Comparison of ENCODE assay signal across 8 cellular contexts in genomic region chr2:11744631-11745394, GRCh38. TPM values are rescaled to one million over a fixed set of nuclear protein-coding genes. Genes with fewer than 3 reads are reported as not detected.
DNase-seq lines count a peak whose midpoint lies in the region; ATAC-seq, FAIRE-seq and TF ChIP-seq lines count a peak whose summit lies in the region.

No MANE protein-coding gene starts in this region.

- POLR2A ChIA-PET in A673 (lab: Charles Lee; ENCODE audit: low non-redundant PET), result interaction anchor here (0.5 kb wide), 1 partner anchor 14 kb away, joined by 5 read pairs; no protein-coding TSS in a partner anchor
- POLR2A ChIA-PET in K562 (lab: Yijun Ruan, JAX), result interaction anchor here (0.7 to 1.3 kb wide), 8 partner anchors 9 to 389 kb away, joined by 3 to 5 read pairs (median 4); no protein-coding TSS in a partner anchor

- H3K36me3 ChIP-seq in A673 (ENCODE audit: insufficient read depth, low read length, poor library complexity, severe bottlenecking) (no peaks in the 10 kb centered on the region), K562 (ENCODE audit: control insufficient read depth, insufficient read depth, low read length) (no peaks in the 10 kb centered on the region; the same call in 2 of the 3 replicates), testis (ENCODE audit: low read depth, missing control alignments) (no peaks in the 10 kb centered on the region)

- TF ChIP-seq CTCF in A673 (conservative IDR thresholded peaks at IDR 0.05; ENCODE audit: low read depth, low read length) (peak; percentile 65), GM12872 (IDR thresholded peaks at IDR 0.05; ENCODE audit: insufficient read depth, low read depth, low read length) (peak; percentile 31; the same call in 1 of the 3 replicates), K562 (IDR thresholded peaks at IDR 0.05 in 2 of 3, conservative IDR thresholded peaks at IDR 0.05 in 1 of 3; ENCODE audit: insufficient read depth in 2 of 3, low read depth in 1 of 3, low read length in 3 of 3) (peak; percentile 73 to 87 (median 85)), testis (IDR thresholded peaks at IDR 0.05) (peak in 2 of 3 experiments; percentile 44 to 46)

- no peak for TF ChIP-seq EP300 in K562 (IDR thresholded peaks at IDR 0.05; ENCODE audit: low read length)

- H3K27ac ChIP-seq in A673 (ENCODE audit: low read depth, low read length, poor library complexity, severe bottlenecking) (peak overlapping the region; percentile 81), K562 (ENCODE audit: extremely low read depth, low read depth, low read length) (peak overlapping the region; percentile 86), testis (peak overlapping the region; percentile 9 to 78)

- H4K20me1 ChIP-seq in K562 (replicated peaks; ENCODE audit: control insufficient read depth, insufficient read depth, low read length), result peaks cover 11% of the 10 kb centered on the region

- H3K4me1 ChIP-seq in A673 (ENCODE audit: insufficient read depth, low read length, poor library complexity, severe bottlenecking) (peaks cover 32% of the 10 kb centered on the region), K562 (replicated peaks in 1 of 2; ENCODE audit: control insufficient read depth in 2 of 2, insufficient read depth in 2 of 2, low read length in 2 of 2) (peaks cover 66 to 69% of the 10 kb centered on the region in 2 experiments; a peak in 4 of 5 replicates), testis (peaks cover 19% of the 10 kb centered on the region)

- H3K4me3 ChIP-seq in A673 (ENCODE audit: low read depth, low read length, poor library complexity, severe bottlenecking) (no peak overlapping the region), K562 (peak overlapping the region; percentile 33), testis (no peak overlapping the region)

- H3K4me2 ChIP-seq in K562 (ENCODE audit: insufficient read depth, low read length), result peak overlapping the region; percentile 87

- H3K9me1 ChIP-seq in K562 (ENCODE audit: control insufficient read depth, insufficient read depth, low read length), result no peaks in the 10 kb centered on the region

- H2AFZ ChIP-seq in K562 (ENCODE audit: low read depth, low read length), result peak overlapping the region; percentile 92

- no TSS peak for BruUV-seq in A673 (replicated peaks; lab: Mats Ljungman, UMichigan)
- BruUV-seq in K562 (replicated peaks; lab: Mats Ljungman, UMichigan), result TSS peak; percentile 77

- WGBS in K562 (ENCODE audit: insufficient coverage, low coverage, missing lambda C conversion rate), result 7% methylated on average over 14 of the region's 14 CpGs
- WGBS in testis, 2 donors, result 69 to 80% methylated on average over 12 to 14 of the region's 14 CpGs

- H3K9me3 ChIP-seq in A673 (ENCODE audit: low read depth, low read length, poor library complexity, severe bottlenecking) (no peaks in the 10 kb centered on the region), K562 (replicated peaks; ENCODE audit: control insufficient read depth, insufficient read depth, low read depth, low read length) (peaks cover 5% of the 10 kb centered on the region; the same call in 1 of the 2 replicates), testis (no peaks in the 10 kb centered on the region)

- in situ Hi-C loops in K562 (cut with MboI), result no loop called here

- H3K9ac ChIP-seq in K562 (ENCODE audit: insufficient read depth in 1 of 2, low read depth in 2 of 2, low read length in 2 of 2), result peak overlapping the region; percentile 71 to 85; a peak in 3 of 4 replicates

- intact Hi-C loops in A673 (cut with micrococcal nuclease; ENCODE audit: unreplicated experiment), result no loop called here
- intact Hi-C loops in K562 (cut with micrococcal nuclease), result loop anchor here (2.0 kb wide), 3 partner anchors 22 to 56 kb away; no protein-coding TSS in a partner anchor
- intact Hi-C loops in testis (cut with DNase I; ENCODE audit: low total_unique reads), result no loop called here

- peak; percentile 58 for DNase-seq in A673 (ENCODE audit: low spot score)
- peak; percentile 80 for DNase-seq in NCI-H82 (lab: John Stamatoyannopoulos, UW)
- peak; percentile 40 to 89 (median 60) for DNase-seq in K562 (ENCODE audit: extremely low read depth in 1 of 4, low spot score in 3 of 4)
- DNase-seq in left kidney (ENCODE audit: low read depth, low spot score), result peak; percentile 81
- DNase-seq in testis, result peak; percentile 34

- peak; percentile 83 for FAIRE-seq in K562 (lab: Jason Lieb, UNC)

- TF ChIP-seq POLR2A in K562 (conservative IDR thresholded peaks at IDR 0.05), result peak; percentile 53
- TF ChIP-seq POLR2A in testis (IDR thresholded peaks at IDR 0.05), result no peak

- peak; percentile 59 for ATAC-seq in K562
- no peak for ATAC-seq in GM21447 (IDR thresholded peaks at IDR 0.05; ENCODE audit: unreplicated experiment)
- ATAC-seq in GM19452 (IDR thresholded peaks at IDR 0.05; ENCODE audit: unreplicated experiment), result no peak

- TF ChIP-seq RAD21 in K562 (CRISPR knock-in tag; conservative IDR thresholded peaks at IDR 0.05 in 1 of 2, IDR thresholded peaks at IDR 0.05 in 1 of 2), result peak; percentile 11 to 32; a peak in 1 of 4 replicates

- CTCF ChIA-PET in A673 (lab: Charles Lee), result no interaction called here
- CTCF ChIA-PET in K562 (lab: Yijun Ruan, JAX; ENCODE audit: low intra/inter-chr PET ratio), result interaction anchor here (0.5 to 1.3 kb wide), 5 partner anchors 10 to 1166 kb away, joined by 3 to 6 read pairs (median 3); no protein-coding TSS in a partner anchor

- peaks cover 33% of the 10 kb centered on the region for H3K79me2 ChIP-seq in K562 (ENCODE audit: control insufficient read depth, insufficient read depth, low read length)

- no peaks in the 10 kb centered on the region for H3K27me3 ChIP-seq in A673 (replicated peaks; ENCODE audit: insufficient read depth, low read depth, low read length, poor library complexity)
- H3K27me3 ChIP-seq in K562 (ENCODE audit: control insufficient read depth in 2 of 2, insufficient read depth in 2 of 2, low read length in 2 of 2), result no peaks in the 10 kb centered on the region
- no peaks in the 10 kb centered on the region for H3K27me3 ChIP-seq in testis

TF ChIP-seq in K562, 482 proteins besides CTCF, POLR2A, EP300 and RAD21 (continues in another document):
- TF ChIP-seq IFI16 (CRISPR knock-in tag; IDR thresholded peaks at IDR 0.05) (no peak), ARID2 (IDR thresholded peaks at IDR 0.05) (0 out of 2 replicates have a peak, but pooled peaks have one; percentile 49), ZNF696 (CRISPR knock-in tag; conservative IDR thresholded peaks at IDR 0.05) (no peak), MXI1 (IDR thresholded peaks at IDR 0.05; ENCODE audit: low read depth, low read length) (no peak), SMC3 (conservative IDR thresholded peaks at IDR 0.05; ENCODE audit: insufficient read depth, low read depth, low read length) (peak; percentile 27; the same call in 1 of the 2 replicates), ZSCAN32 (CRISPR knock-in tag; IDR thresholded peaks at IDR 0.05) (0 out of 2 replicates have a peak, but pooled peaks have one; percentile 18), SMARCA4 (IDR thresholded peaks at IDR 0.05) (peak; percentile 78), PTTG1 (tag; IDR thresholded peaks at IDR 0.05; ENCODE audit: low read depth) (no peak)

RNA-seq across cellular contexts. Expression of gene LPIN1, which starts 1.6 kb away (rescaled TPM):
- total RNA-seq in A673 (2021) (35.2 and 38.5 TPM in 2 replicates), K562 (2014; rRNA removed) (25.1 and 33.4 TPM in 2 replicates), K562 (2014; rRNA removed; fragmentation: Illumina TruSeq; extraction: Trizol) (27.8 and 32.6 TPM in 2 replicates), K562 (2015; rRNA removed; fragmentation: Illumina TruSeq; extraction: Trizol) (25.3 and 27.8 TPM in 2 replicates), K562 (2021) (37.6 and 39.9 TPM in 2 replicates), testis (100 to 1,000 TPM in 1 of 2 donors, 10 to 100 TPM in 1; 90.0 to 198 TPM)
- 261 and 278 TPM in 2 replicates for total RNA-seq in K562 (2011; cell fraction: chromatin; rRNA removed; ENCODE audit: low replicate concordance)
- total RNA-seq in K562 (2011; cell fraction: nucleolus; rRNA removed), result 132 and 152 TPM in 2 replicates
- total RNA-seq in K562 (2011; cell fraction: nucleoplasm; rRNA removed), result 219 and 247 TPM in 2 replicates
- polyA plus RNA-seq in K562 (2011; rRNA removed) (84.0 and 96.3 TPM in 2 replicates), K562 (2014; fragmentation: Illumina TruSeq; extraction: Trizol) (30.1 and 32.5 TPM in 2 replicates), K562 (2014; fragmentation: Nextera tagmentation; extraction: Ambion mirVana) (10 to 100 TPM in 1 of 2 experiments, 1 to 10 TPM in 1; 9.2 to 12.7 TPM), K562 (2014; rRNA removed) (36.0 and 36.4 TPM in 2 replicates), testis (ENCODE audit: insufficient read depth, low read depth, low replicate concordance) (169 TPM)
- 38.4 and 54.3 TPM in 2 replicates for polyA plus RNA-seq in K562 (2011; cell fraction: cytosol; rRNA removed)
- polyA plus RNA-seq in K562 (2011; cell fraction: nucleus; rRNA removed), result 117 and 127 TPM in 2 replicates
- 22.4 and 25.9 TPM in 2 replicates for polyA plus RNA-seq in K562 (2012)
- polyA minus RNA-seq in K562 (2011; rRNA and poly(A)+ RNA removed), result 66.6 and 83.7 TPM in 2 replicates
- polyA minus RNA-seq in K562 (2011; cell fraction: cytosol; rRNA and poly(A)+ RNA removed), result 35.4 and 38.8 TPM in 2 replicates
- polyA minus RNA-seq in K562 (2011; cell fraction: nucleus; rRNA and poly(A)+ RNA removed), result 79.0 and 128 TPM in 2 replicates

Comparison
In these comparisons a context has a peak if more than half of its experiments do, and no peak if none do; other contexts are left out.
1. CTCF ChIP-seq: peak in every context shown above with its lines; median percentile 85 in K562; 65 in A673; 45 in testis; 31 in GM12872.